In the genomic region with DNA sequence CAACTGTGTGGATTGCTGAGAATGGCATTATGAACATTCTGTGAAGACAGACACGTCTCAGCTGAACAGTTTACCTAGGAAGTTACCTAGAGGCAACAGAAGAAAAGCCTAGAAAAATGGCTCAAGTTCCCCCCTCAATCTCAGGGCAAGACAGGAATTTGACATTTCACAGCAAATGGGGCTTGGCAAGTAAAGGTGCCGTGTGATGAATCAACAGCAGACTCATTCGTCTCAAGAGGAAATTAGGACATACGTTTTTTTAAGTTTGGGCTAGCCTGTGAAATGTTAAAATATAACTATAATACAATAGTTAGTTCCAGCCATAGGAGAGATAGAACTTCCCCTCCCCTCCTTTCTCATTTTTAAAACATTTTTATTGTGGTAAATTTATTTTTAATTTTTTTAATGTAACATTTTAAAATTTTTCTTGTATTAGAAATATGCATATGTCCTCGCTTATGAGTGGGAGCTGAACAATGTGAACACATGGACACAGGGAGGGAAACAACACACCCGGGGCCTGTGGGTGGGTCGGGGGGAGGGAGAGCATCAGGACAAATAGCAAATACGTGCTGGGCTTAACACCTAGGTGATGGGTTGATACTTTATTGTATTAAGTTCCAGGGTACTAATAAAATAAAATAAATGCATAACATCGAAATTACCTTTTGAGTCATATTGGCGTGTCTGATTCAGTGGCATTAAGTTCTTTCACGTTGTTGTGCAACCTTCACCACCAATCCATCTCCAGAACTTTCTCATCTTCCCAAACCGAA, we compare ENCODE assay signal across 16 cellular contexts.
DNase-seq lines count a peak whose midpoint lies in the region; ATAC-seq, FAIRE-seq and TF ChIP-seq lines count a peak whose summit lies in the region.
"Had no signal": no experiment of that assay in that cellular context is flagged by ENCODE, and none has a peak within 500 bp of the region (broad histone marks: within the 10 kb centered on the region; RNA-seq: fewer than 3 reads in every experiment).

No MANE protein-coding gene starts in this region.

- no peaks in the 10 kb centered on the region for H3K9me3 Mint-ChIP-seq in neural progenitor cell
- H3K9me3 Mint-ChIP-seq: naive B cell had no signal

- H3K9ac ChIP-seq in neural progenitor cell, result no peak overlapping the region

- no peaks in the 10 kb centered on the region for H3K27me3 ChIP-seq in neural progenitor cell

- H3K27ac ChIP-seq in A549, result peak overlapping the region in 1 of 2 experiments; percentile 75; a peak in 3 of 6 replicates
- no peak overlapping the region for H3K27ac ChIP-seq in neural progenitor cell
- H3K27ac ChIP-seq: suprapubic skin had no signal

- no peaks in the 10 kb centered on the region for H4K20me1 ChIP-seq in neural progenitor cell (ENCODE audit: low read depth)

- peak overlapping the region; percentile 68 for H3K27ac Mint-ChIP-seq in neural progenitor cell
- H3K27ac Mint-ChIP-seq: naive B cell had no signal

- no peak for TF ChIP-seq POLR2A in A549 (IDR thresholded peaks at IDR 0.05; ENCODE audit: low read length)

- peaks cover 17% of the 10 kb centered on the region for H3K36me3 Mint-ChIP-seq in neural progenitor cell
- H3K36me3 Mint-ChIP-seq: naive B cell had no signal

- no peak for TF ChIP-seq EP300 in A549 (IDR thresholded peaks at IDR 0.05)

- H3K79me2 ChIP-seq in neural progenitor cell (ENCODE audit: low read depth), result no peaks in the 10 kb centered on the region

- H3K36me3 ChIP-seq in neural progenitor cell, result no peaks in the 10 kb centered on the region
- H3K36me3 ChIP-seq: suprapubic skin had no signal

- no peaks in the 10 kb centered on the region for H3F3A ChIP-seq in neural progenitor cell (ENCODE audit: low read depth)

- 63% methylated on average over 12 of the region's 12 CpGs for WGBS in A549 (ENCODE audit: missing lambda C conversion rate)

- POLR2A ChIA-PET in A549 (lab: Yijun Ruan, JAX), result no interaction called here

- H3K4me3 ChIP-seq in A549 (no peak overlapping the region), neural progenitor cell (no peak overlapping the region)
- H3K4me3 ChIP-seq: skin epidermis, suprapubic skin had no signal

- DNase-seq in A549 (ENCODE audit: low read depth in 1 of 2, low spot score in 1 of 2) (no peak), HS-5 (ENCODE audit: low read depth) (peak; percentile 37), dermis blood vessel endothelial cell (peak; percentile 75), neural progenitor cell (ENCODE audit: low spot score) (no peak), NK-92 (lab: John Stamatoyannopoulos, UW; ENCODE audit: unreplicated experiment) (no peak), dedifferentiated amniotic fluid mesenchymal stem cell (ENCODE audit: extremely low spot score) (no peak), retina (no peak)
- DNase-seq: activated CD4-positive, CD25-positive, alpha-beta regulatory T cell; DMS 273 treated with DMSO at 0.1 percent for 48 hours; left colon; naive B cell; NCI-H1417 treated with DMSO at 0.1 percent for 48 hours; NCI-H446 had no signal

- H2AFZ ChIP-seq in neural progenitor cell (replicated peaks), result no peak overlapping the region

- FAIRE-seq in A549 (lab: Jason Lieb, UNC), result no peak

- TF ChIP-seq CTCF in A549 (IDR thresholded peaks at IDR 0.05) (no peak), neural progenitor cell (IDR thresholded peaks at IDR 0.05) (no peak)

- peaks cover 22% of the 10 kb centered on the region for H3K4me1 Mint-ChIP-seq in neural progenitor cell
- H3K4me1 Mint-ChIP-seq: naive B cell had no signal

- H3K4me1 ChIP-seq in A549, result peaks cover 27% of the 10 kb centered on the region
- peaks cover 5% of the 10 kb centered on the region for H3K4me1 ChIP-seq in neural progenitor cell
- H3K4me1 ChIP-seq: suprapubic skin had no signal

- no peak overlapping the region for H3K4me3 Mint-ChIP-seq in neural progenitor cell
- H3K4me3 Mint-ChIP-seq: naive B cell had no signal

- H3K9me3 ChIP-seq in A549 (no peaks in the 10 kb centered on the region), neural progenitor cell (ENCODE audit: low read depth) (no peaks in the 10 kb centered on the region)
- H3K9me3 ChIP-seq: suprapubic skin had no signal

- ATAC-seq in A549 (no peak), SK-N-SH treated with all-trans-retinoic acid at 6 μM for 48 hours (no peak)
- ATAC-seq: left colon had no signal

- CTCF ChIA-PET in A549 (lab: Yijun Ruan, JAX), result no interaction called here

- no peaks in the 10 kb centered on the region for H3K27me3 Mint-ChIP-seq in neural progenitor cell (ENCODE audit: insufficient read depth, low read depth)

- H3K4me2 ChIP-seq in A549 (peak overlapping the region; percentile 44; the same call in 1 of the 3 replicates), neural progenitor cell (no peak overlapping the region)

- TF ChIP-seq RAD21 in A549 (conservative IDR thresholded peaks at IDR 0.05 in 1 of 2, IDR thresholded peaks at IDR 0.05 in 1 of 2), result no peak

TF ChIP-seq in A549, 52 proteins besides CTCF, POLR2A, EP300 and RAD21 (continues in another document):
- TF ChIP-seq, protein P1, sequence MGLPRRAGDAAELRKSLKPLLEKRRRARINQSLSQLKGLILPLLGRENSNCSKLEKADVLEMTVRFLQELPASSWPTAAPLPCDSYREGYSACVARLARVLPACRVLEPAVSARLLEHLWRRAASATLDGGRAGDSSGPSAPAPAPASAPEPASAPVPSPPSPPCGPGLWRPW (IDR thresholded peaks at IDR 0.05), result no peak
- TF ChIP-seq MAFK (IDR thresholded peaks at IDR 0.05; ENCODE audit: partially characterized antibody) (no peak), EHF (CRISPR knock-in tag; IDR thresholded peaks at IDR 0.05) (no peak), CBX2 (IDR thresholded peaks at IDR 0.05; ENCODE audit: borderline replicate concordance, low read depth) (no peak), MYC (IDR thresholded peaks at IDR 0.05; ENCODE audit: borderline replicate concordance, low read length) (no peak), POLR2AphosphoS2 (conservative IDR thresholded peaks at IDR 0.05; ENCODE audit: low read length) (no peak), KDM1A (IDR thresholded peaks at IDR 0.05; ENCODE audit: low read depth) (no peak), NFE2L2 (conservative IDR thresholded peaks at IDR 0.05; ENCODE audit: low read length) (no peak)
- TF ChIP-seq, protein P2, sequence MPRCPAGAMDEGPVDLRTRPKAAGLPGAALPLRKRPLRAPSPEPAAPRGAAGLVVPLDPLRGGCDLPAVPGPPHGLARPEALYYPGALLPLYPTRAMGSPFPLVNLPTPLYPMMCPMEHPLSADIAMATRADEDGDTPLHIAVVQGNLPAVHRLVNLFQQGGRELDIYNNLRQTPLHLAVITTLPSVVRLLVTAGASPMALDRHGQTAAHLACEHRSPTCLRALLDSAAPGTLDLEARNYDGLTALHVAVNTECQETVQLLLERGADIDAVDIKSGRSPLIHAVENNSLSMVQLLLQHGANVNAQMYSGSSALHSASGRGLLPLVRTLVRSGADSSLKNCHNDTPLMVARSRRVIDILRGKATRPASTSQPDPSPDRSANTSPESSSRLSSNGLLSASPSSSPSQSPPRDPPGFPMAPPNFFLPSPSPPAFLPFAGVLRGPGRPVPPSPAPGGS (IDR thresholded peaks at IDR 0.05), result no peak
- TF ChIP-seq, protein P3, sequence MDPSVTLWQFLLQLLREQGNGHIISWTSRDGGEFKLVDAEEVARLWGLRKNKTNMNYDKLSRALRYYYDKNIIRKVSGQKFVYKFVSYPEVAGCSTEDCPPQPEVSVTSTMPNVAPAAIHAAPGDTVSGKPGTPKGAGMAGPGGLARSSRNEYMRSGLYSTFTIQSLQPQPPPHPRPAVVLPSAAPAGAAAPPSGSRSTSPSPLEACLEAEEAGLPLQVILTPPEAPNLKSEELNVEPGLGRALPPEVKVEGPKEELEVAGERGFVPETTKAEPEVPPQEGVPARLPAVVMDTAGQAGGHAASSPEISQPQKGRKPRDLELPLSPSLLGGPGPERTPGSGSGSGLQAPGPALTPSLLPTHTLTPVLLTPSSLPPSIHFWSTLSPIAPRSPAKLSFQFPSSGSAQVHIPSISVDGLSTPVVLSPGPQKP (IDR thresholded peaks at IDR 0.05; ENCODE audit: low read depth, low read length), result no peak

TF ChIP-seq in SK-N-SH treated with all-trans-retinoic acid at 6 μM for 48 hours, 23 proteins besides CTCF, POLR2A, EP300 and RAD21:
- TF ChIP-seq SNAI2 (CRISPR knock-in tag; IDR thresholded peaks at IDR 0.05), result no peak
- TF ChIP-seq CSDC2 (CRISPR knock-in tag; IDR thresholded peaks at IDR 0.05), result no peak
- TF ChIP-seq ZNF8 (CRISPR knock-in tag; IDR thresholded peaks at IDR 0.05), result no peak
- TF ChIP-seq ARNTL (CRISPR knock-in tag; IDR thresholded peaks at IDR 0.05; ENCODE audit: borderline replicate concordance, low read depth), result no peak
- no peak for TF ChIP-seq ZNF70 (CRISPR knock-in tag; IDR thresholded peaks at IDR 0.05)
- TF ChIP-seq TOX (CRISPR knock-in tag; IDR thresholded peaks at IDR 0.05; ENCODE audit: borderline replicate concordance), result no peak
- no peak for TF ChIP-seq GLIS3 (CRISPR knock-in tag; IDR thresholded peaks at IDR 0.05)

Comparison
In these comparisons a context has a peak if more than half of its experiments do, and no peak if none do; other contexts are left out.
1. DNase-seq: peak in HS-5 (single experiment) and dermis blood vessel endothelial cell (single experiment); none in A549 (0 of 2), neural progenitor cell (single experiment), NK-92 (single experiment), dedifferentiated amniotic fluid mesenchymal stem cell (single experiment) and retina (single experiment).